ENCODE assay signal across 1 cellular context in genomic region chr12:32697445-32697844, GRCh38.
TF ChIP-seq lines count a peak whose summit lies in the region.

No MANE protein-coding gene starts in this region.

TF ChIP-seq in K562, 482 proteins besides CTCF, POLR2A, EP300 and RAD21 (continued from another document):
- TF ChIP-seq PCBP1 (IDR thresholded peaks at IDR 0.05; ENCODE audit: low read depth, low read length, poor library complexity, severe bottlenecking) (no peak), MEF2D (tag; conservative IDR thresholded peaks at IDR 0.05; ENCODE audit: low read depth) (no peak), ZKSCAN8 (CRISPR knock-in tag; IDR thresholded peaks at IDR 0.05) (no peak), MAFK (IDR thresholded peaks at IDR 0.05; ENCODE audit: low read length) (no peak), ARHGAP35 (IDR thresholded peaks at IDR 0.05; ENCODE audit: partially characterized antibody) (no peak), MLX (CRISPR knock-in tag; conservative IDR thresholded peaks at IDR 0.05) (no peak), U2AF1 (optimal IDR thresholded peaks at IDR 0.05; ENCODE audit: low read depth, low read length) (no peak), NONO (IDR thresholded peaks at IDR 0.05; ENCODE audit: low read depth in 2 of 2, low read length in 1 of 2) (no peak), MYC (IDR thresholded peaks at IDR 0.05; ENCODE audit: low read depth, low read length) (no peak), MYC (CRISPR knock-in tag; IDR thresholded peaks at IDR 0.05; ENCODE audit: borderline replicate concordance, low read depth) (no peak), ZNF695 (CRISPR knock-in tag; IDR thresholded peaks at IDR 0.05) (no peak), SMAD4 (CRISPR knock-in tag; conservative IDR thresholded peaks at IDR 0.05) (no peak), BRCA1 (IDR thresholded peaks at IDR 0.05) (no peak), BRCA1 (CRISPR knock-in tag; IDR thresholded peaks at IDR 0.05) (no peak), THRAP3 (IDR thresholded peaks at IDR 0.05; ENCODE audit: borderline replicate concordance) (no peak), SRSF3 (IDR thresholded peaks at IDR 0.05; ENCODE audit: insufficient read depth, low read length) (no peak), ZBTB26 (CRISPR knock-in tag; IDR thresholded peaks at IDR 0.05) (no peak), ZBTB43 (CRISPR knock-in tag; IDR thresholded peaks at IDR 0.05) (no peak), THRA (IDR thresholded peaks at IDR 0.05) (no peak), SREBF2 (CRISPR knock-in tag; IDR thresholded peaks at IDR 0.05) (no peak)
